ENCODE assay signal across 14 cellular contexts in the genomic region with DNA sequence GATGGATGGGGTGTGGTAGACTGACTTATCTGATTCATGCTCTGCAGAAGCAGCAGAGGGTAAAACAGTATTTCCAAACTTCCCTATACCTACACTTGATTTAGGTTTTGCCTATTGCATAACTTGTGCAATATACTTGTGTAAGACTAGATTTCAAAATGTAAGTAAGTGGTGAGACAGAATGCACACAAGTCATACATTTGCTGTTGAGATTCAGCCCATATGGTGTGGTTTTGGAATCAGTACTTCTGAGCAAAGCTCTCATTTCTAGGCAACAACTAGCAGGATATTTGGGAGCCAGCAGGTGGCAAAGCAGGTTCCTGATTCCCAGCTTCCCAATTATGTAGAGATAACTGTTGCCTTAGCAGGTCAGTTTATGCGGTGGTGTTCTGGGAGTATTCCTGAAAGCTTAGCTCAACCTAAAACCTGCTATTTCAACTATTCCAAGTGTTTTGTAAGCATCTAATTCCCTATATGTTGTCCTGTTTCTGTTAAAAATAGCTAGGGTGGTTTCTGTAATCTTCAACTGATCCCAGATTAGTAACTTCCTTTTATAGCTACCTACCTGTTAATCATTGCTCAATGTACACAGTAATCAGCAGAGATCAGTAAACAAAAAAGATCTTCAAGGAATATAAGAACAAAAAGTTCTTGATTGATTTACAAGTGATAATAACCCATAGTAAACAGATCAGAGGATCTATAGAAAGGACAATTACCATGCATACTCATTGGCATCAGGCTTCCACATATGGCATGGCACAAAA. TPM values are rescaled to one million over a fixed set of nuclear protein-coding genes. Genes with fewer than 3 reads are reported as not detected.
A peak's percentile ranks its signal among the peaks of the same experiment; 100 is the strongest.
DNase-seq lines count a peak whose midpoint lies in the region; ATAC-seq and TF ChIP-seq lines count a peak whose summit lies in the region.
"Had no signal": no experiment of that assay in that cellular context is flagged by ENCODE, and none has a peak within 500 bp of the region (broad histone marks: within the 10 kb centered on the region; RNA-seq: fewer than 3 reads in every experiment).

No MANE protein-coding gene starts in this region.

- H3K14ac ChIP-seq in neuronal stem cell (ENCODE audit: low read length): no peak overlapping the region

- peak overlapping the region; percentile 42 for H3K4me3 Mint-ChIP-seq in Caco-2 (ENCODE audit: unreplicated experiment)
- H3K4me3 Mint-ChIP-seq in WTC11: no peak overlapping the region

- H3K9me3 Mint-ChIP-seq in Caco-2 (ENCODE audit: unreplicated experiment) (peaks cover 10% of the 10 kb centered on the region), WTC11 (peaks cover under 1% of the 10 kb centered on the region)

- H3K27me3 ChIP-seq in Caco-2 (replicated peaks; ENCODE audit: control insufficient read depth, insufficient read depth, low read length) (no peaks in the 10 kb centered on the region), neuronal stem cell (ENCODE audit: control insufficient read depth in 3 of 3, insufficient read depth in 3 of 3, low read depth in 1 of 3, low read length in 3 of 3) (no peaks in the 10 kb centered on the region)

- ATAC-seq in WTC11: peak; percentile 75
- peak; percentile 95 for ATAC-seq in mucosa of descending colon
- no peak for ATAC-seq in GM21447 (IDR thresholded peaks at IDR 0.05; ENCODE audit: unreplicated experiment)
- ATAC-seq in HG03097 (IDR thresholded peaks at IDR 0.05; ENCODE audit: low FRiP score, unreplicated experiment): no peak

- H3K27ac Mint-ChIP-seq in Caco-2 (ENCODE audit: unreplicated experiment) (peak overlapping the region; percentile 66), WTC11 (no peak overlapping the region)

- H3K36me3 Mint-ChIP-seq in Caco-2 (ENCODE audit: insufficient read depth, unreplicated experiment): peaks cover 5% of the 10 kb centered on the region
- H3K36me3 Mint-ChIP-seq in WTC11: no peaks in the 10 kb centered on the region

- H3K4me1 ChIP-seq in Caco-2 (peaks cover 52% of the 10 kb centered on the region), mucosa of descending colon (ENCODE audit: low read depth) (peaks cover 6% of the 10 kb centered on the region), neuronal stem cell (ENCODE audit: control insufficient read depth in 2 of 2, insufficient read depth in 1 of 2, low read depth in 1 of 2, low read length in 2 of 2) (no peaks in the 10 kb centered on the region)

- DNase-seq in Caco-2: peak; percentile 50 to 59
- DNase-seq in MV-4-11 (lab: John Stamatoyannopoulos, UW): peak; percentile 97
- no peak for DNase-seq in WTC11 (ENCODE audit: low spot score)
- DNase-seq in mucosa of descending colon: peak in 1 of 3 donors; percentile 58
- no peak for DNase-seq in central memory CD4-positive, alpha-beta T cell
- no peak for DNase-seq in neuronal stem cell (ENCODE audit: low spot score)
- DNase-seq: activated CD4-positive, CD25-positive, alpha-beta regulatory T cell; activated gamma-delta T cell; kidney glomerular epithelial cell; MG63; substantia nigra had no signal

- H2BK12ac ChIP-seq in neuronal stem cell (ENCODE audit: low read length): no peak overlapping the region

- CTCF ChIA-PET in Caco-2 (lab: Charles Lee): interaction anchor here (0.7 to 1.3 kb wide), 9 partner anchors 15 to 68 kb away, joined by 3 to 39 read pairs (median 6); partner anchors contain the start of gene SMPDL3A
- CTCF ChIA-PET in WTC11 (lab: Charles Lee): interaction anchor here (1.1 to 1.3 kb wide), 4 partner anchors 9 to 68 kb away, joined by 4 to 17 read pairs (median 6); partner anchors contain the start of genes FABP7 and SMPDL3A

- H3K4me3 ChIP-seq in Caco-2 (ENCODE audit: low read depth, low read length): no peak overlapping the region
- H3K4me3 ChIP-seq in mucosa of descending colon: no peak overlapping the region
- no peak overlapping the region for H3K4me3 ChIP-seq in neuronal stem cell (ENCODE audit: low read length in 2 of 2)
- H3K4me3 ChIP-seq: MG63 had no signal

- no peak overlapping the region for H4K91ac ChIP-seq in neuronal stem cell (ENCODE audit: low read depth, low read length, poor library complexity)

- H2BK15ac ChIP-seq in neuronal stem cell (ENCODE audit: low read length): no peak overlapping the region

- intact Hi-C loops in Caco-2 (cut with micrococcal nuclease; ENCODE audit: unreplicated experiment): loop anchor here (1.0 to 5.0 kb wide), 4 partner anchors 18 to 159 kb away; partner anchors contain the start of genes PKIB and SMPDL3A
- intact Hi-C loops in mucosa of descending colon (cut with DNase I, micrococcal nuclease): no loop called here

- no peak overlapping the region for H2AK5ac ChIP-seq in neuronal stem cell (ENCODE audit: low read depth, low read length)

- H3K4me1 Mint-ChIP-seq in Caco-2 (ENCODE audit: low read depth, unreplicated experiment) (peaks cover 40% of the 10 kb centered on the region), WTC11 (peaks cover 6% of the 10 kb centered on the region)

- BruUV-seq in Caco-2 (replicated peaks; lab: Mats Ljungman, UMichigan): no TSS peak

- H4K8ac ChIP-seq in neuronal stem cell (ENCODE audit: low read depth, low read length): no peak overlapping the region

- WGBS in neuronal stem cell (ENCODE audit: extremely low coverage in 2 of 2, insufficient read length in 2 of 2, insufficient replicate concordance in 1 of 2), 2 donors: no CpG with 5 or more reads among the region's 1 CpG

- H2BK120ac ChIP-seq in neuronal stem cell (ENCODE audit: low read depth, low read length): no peak overlapping the region

- H3K23ac ChIP-seq in neuronal stem cell (ENCODE audit: low read depth, low read length, poor library complexity): no peak overlapping the region

- no peak overlapping the region for H2BK5ac ChIP-seq in neuronal stem cell (ENCODE audit: low read length)

- H3K9me3 ChIP-seq in Caco-2 (no peaks in the 10 kb centered on the region), mucosa of descending colon (no peaks in the 10 kb centered on the region), neuronal stem cell (replicated peaks in 1 of 2; ENCODE audit: control insufficient read depth in 2 of 2, insufficient read depth in 1 of 2, low read depth in 1 of 2, low read length in 2 of 2) (no peaks in the 10 kb centered on the region)
- H3K9me3 ChIP-seq: MG63 had no signal

- H3K4ac ChIP-seq in neuronal stem cell (ENCODE audit: low read length): no peak overlapping the region

- H2AFZ ChIP-seq in neuronal stem cell (ENCODE audit: low read length): no peak overlapping the region

- H3K27me3 Mint-ChIP-seq in Caco-2 (ENCODE audit: insufficient read depth, unreplicated experiment) (no peaks in the 10 kb centered on the region), WTC11 (ENCODE audit: low read depth) (peaks cover 56% of the 10 kb centered on the region)

- H3K36me3 ChIP-seq in Caco-2 (ENCODE audit: control insufficient read depth, insufficient read depth, low read length) (no peaks in the 10 kb centered on the region), mucosa of descending colon (ENCODE audit: low read depth) (no peaks in the 10 kb centered on the region), neuronal stem cell (replicated peaks in 1 of 2; ENCODE audit: control insufficient read depth in 2 of 2, insufficient read depth in 2 of 2, low read length in 2 of 2) (no peaks in the 10 kb centered on the region)
- H3K36me3 ChIP-seq: MG63 had no signal

- TF ChIP-seq CTCF in Caco-2 (IDR thresholded peaks at IDR 0.05; ENCODE audit: insufficient read depth in 1 of 2, low read depth in 1 of 2, low read length in 1 of 2, severe bottlenecking in 1 of 2, unreplicated experiment in 1 of 2) (peak; percentile 24 to 49), WTC11 (IDR thresholded peaks at IDR 0.05) (no peak), mucosa of descending colon (IDR thresholded peaks at IDR 0.05) (no peak)

- no peak overlapping the region for H3K18ac ChIP-seq in neuronal stem cell (ENCODE audit: low read length)

- H3K79me1 ChIP-seq in neuronal stem cell (ENCODE audit: low read depth, low read length): no peaks in the 10 kb centered on the region

- POLR2A ChIA-PET in Caco-2 (lab: Charles Lee) (interaction anchor here (1.2 kb wide), 1 partner anchor 18 kb away, joined by 9 read pairs; the partner anchor contains the start of gene SMPDL3A), WTC11 (lab: Charles Lee) (interaction anchor here (0.6 kb wide), 2 partner anchors 17 to 637 kb away, joined by 3 read pairs; no protein-coding TSS in a partner anchor)

- H3K9ac ChIP-seq in neuronal stem cell (ENCODE audit: low read depth, low read length, poor library complexity): no peak overlapping the region

- H3K4me2 ChIP-seq in neuronal stem cell (ENCODE audit: insufficient read depth, low read length, poor library complexity, severe bottlenecking): no peak overlapping the region

- no peak overlapping the region for H3K27ac ChIP-seq in neuronal stem cell (replicated peaks; ENCODE audit: low read length)

TF ChIP-seq in WTC11, 78 proteins besides CTCF, POLR2A, EP300 and RAD21 (continues in another document):
- TF ChIP-seq IRF1 (CRISPR knock-in tag; IDR thresholded peaks at IDR 0.05): no peak
- no peak for TF ChIP-seq ZNF263 (CRISPR knock-in tag; IDR thresholded peaks at IDR 0.05; ENCODE audit: low read depth)
- no peak for TF ChIP-seq ATF1 (CRISPR knock-in tag; IDR thresholded peaks at IDR 0.05)

RNA-seq across cellular contexts. Expression of gene FABP7, which starts 8.5 kb away (rescaled TPM):
- total RNA-seq in Caco-2 (2022) (0.63 TPM in 1 of 2 replicates, not detected in the other), WTC11 (2021) (5.9 to 7.2 TPM (median 7.0 TPM) in 3 replicates), mucosa of descending colon (not detected)
- polyA plus RNA-seq in neuronal stem cell (2013, experiment 1 of 2): 373 TPM
- polyA plus RNA-seq in neuronal stem cell (2013, experiment 2 of 2): 373 TPM
- total RNA-seq: cardiac septum had no signal

RNA-seq across cellular contexts. Expression of gene SMPDL3A, which starts 18.0 kb away (rescaled TPM):
- 20.4 and 21.7 TPM in 2 replicates for total RNA-seq in Caco-2 (2022)
- 2.0 to 2.8 TPM (median 2.1 TPM) in 3 replicates for total RNA-seq in WTC11 (2021)
- total RNA-seq in mucosa of descending colon: 100 to 1,000 TPM in 2 of 3 donors, 10 to 100 TPM in 1; 81.7 to 192 (median 158) TPM
- polyA plus RNA-seq in neuronal stem cell (2013, experiment 1 of 2): 2.0 TPM
- 2.1 TPM for polyA plus RNA-seq in neuronal stem cell (2013, experiment 2 of 2)

Comparison
In these comparisons a context has a peak if more than half of its experiments do, and no peak if none do; other contexts are left out.
1. DNase-seq: peak in Caco-2 (2 of 2) and MV-4-11 (single experiment); none in WTC11 (single experiment), central memory CD4-positive, alpha-beta T cell (single experiment) and neuronal stem cell (single experiment).
2. CTCF ChIP-seq: peak in Caco-2 (2 of 2); none in WTC11 (single experiment) and mucosa of descending colon (single experiment).
3. ATAC-seq: peak in WTC11 (single experiment) and mucosa of descending colon (single experiment); none in GM21447 (single experiment) and HG03097 (single experiment).